8 cellular contexts compared by ENCODE assay signal in genomic region chr1:115838805-115839705, GRCh38. TPM values are rescaled to one million over a fixed set of nuclear protein-coding genes. Genes with fewer than 3 reads are reported as not detected.
DNase-seq lines count a peak whose midpoint lies in the region; ATAC-seq and TF ChIP-seq lines count a peak whose summit lies in the region.

No MANE protein-coding gene starts in this region.

- H3K4me3 Mint-ChIP-seq in T-helper 2 cell treated with Interferon-gamma antibody and Interleukin-4, amounts not matched to agents 5 μg/mL and 100 μg/mL, for 36 hours, result peak overlapping the region; percentile 68

- no peak for TF ChIP-seq CTCF in esophagus squamous epithelium (IDR thresholded peaks at IDR 0.05)
- TF ChIP-seq CTCF in neural cell (IDR thresholded peaks at IDR 0.05; ENCODE audit: poor library complexity, severe bottlenecking), result no peak

- H3K9me2 ChIP-seq in neural cell (ENCODE audit: insufficient read depth, low read length), result no peaks in the 10 kb centered on the region

- H4K20me1 ChIP-seq in neural cell (ENCODE audit: insufficient read depth), result no peaks in the 10 kb centered on the region

- H3K27me3 ChIP-seq in esophagus squamous epithelium (peaks cover 0 to 81% (median 7%) of the 10 kb centered on the region in 4 donors), neural cell (ENCODE audit: insufficient read depth, low read depth, low read length) (peaks cover 66% of the 10 kb centered on the region)

- no peak for DNase-seq in T-helper 2 cell treated with Interferon-gamma antibody and Interleukin-4, amounts not matched to agents 5 μg/mL and 100 μg/mL, for 36 hours (ENCODE audit: low spot score)
- no peak for DNase-seq in T-helper 2 cell
- DNase-seq in SK-N-MC (ENCODE audit: low read depth, low spot score), result no peak
- DNase-seq in esophagus squamous epithelium (lab: John Stamatoyannopoulos, UW), result no peak
- DNase-seq in NCI-H2029 treated with DMSO at 0.1 percent for 48 hours (lab: John Stamatoyannopoulos, UW), result no peak

- intact Hi-C loops in esophagus squamous epithelium (cut with DNase I), result no loop called here

- peak overlapping the region; percentile 61 for H3K4me3 ChIP-seq in SK-N-MC
- peak overlapping the region; percentile 48 to 59 (median 58) for H3K4me3 ChIP-seq in esophagus squamous epithelium
- peak overlapping the region; percentile 52 for H3K4me3 ChIP-seq in neural cell (ENCODE audit: low read length)

- no peak overlapping the region for H3K4me2 ChIP-seq in neural cell (ENCODE audit: low read length)

- TF ChIP-seq POLR2A in esophagus squamous epithelium (IDR thresholded peaks at IDR 0.05), result peak in 2 of 4 donors; percentile 13 to 57

- H3K9ac ChIP-seq in SK-N-MC (ENCODE audit: insufficient read length) (peak overlapping the region; percentile 9), neural cell (ENCODE audit: low read length) (no peak overlapping the region)

- H3K27ac ChIP-seq in SK-N-MC (no peak overlapping the region), esophagus squamous epithelium (peak overlapping the region; percentile 66 to 90 (median 87)), neural cell (ENCODE audit: low read length) (no peak overlapping the region)

- no peak for TF ChIP-seq EP300 in neural cell (conservative IDR thresholded peaks at IDR 0.05; ENCODE audit: poor library complexity, severe bottlenecking)

- peaks cover 71% of the 10 kb centered on the region for H3K27me3 Mint-ChIP-seq in T-helper 2 cell treated with Interferon-gamma antibody and Interleukin-4, amounts not matched to agents 5 μg/mL and 100 μg/mL, for 36 hours (ENCODE audit: low read depth)

- no peaks in the 10 kb centered on the region for H3F3A ChIP-seq in neural cell (ENCODE audit: insufficient read depth, low read length, poor library complexity, severe bottlenecking)

- H3K9me3 ChIP-seq in SK-N-MC (ENCODE audit: low read depth, low read length), result no peaks in the 10 kb centered on the region
- H3K9me3 ChIP-seq in esophagus squamous epithelium, result no peaks in the 10 kb centered on the region
- H3K9me3 ChIP-seq in neural cell (ENCODE audit: low read length), result peaks cover 20% of the 10 kb centered on the region

- 0 to 1% methylated on average over 27 to 48 of the region's 77 CpGs for WGBS in esophagus squamous epithelium, 2 donors

- no peak overlapping the region for H2AFZ ChIP-seq in neural cell (ENCODE audit: low read depth, low read length)

- H3K9me3 Mint-ChIP-seq in T-helper 2 cell treated with Interferon-gamma antibody and Interleukin-4, amounts not matched to agents 5 μg/mL and 100 μg/mL, for 36 hours, result no peaks in the 10 kb centered on the region

- H3K36me3 ChIP-seq in SK-N-MC (ENCODE audit: insufficient read depth, low read length) (no peaks in the 10 kb centered on the region), esophagus squamous epithelium (no peaks in the 10 kb centered on the region), neural cell (ENCODE audit: insufficient read depth, low read length) (no peaks in the 10 kb centered on the region)

- no peaks in the 10 kb centered on the region for H3K36me3 Mint-ChIP-seq in T-helper 2 cell treated with Interferon-gamma antibody and Interleukin-4, amounts not matched to agents 5 μg/mL and 100 μg/mL, for 36 hours (ENCODE audit: low read depth)

- peaks cover 2% of the 10 kb centered on the region for H3K4me1 Mint-ChIP-seq in T-helper 2 cell treated with Interferon-gamma antibody and Interleukin-4, amounts not matched to agents 5 μg/mL and 100 μg/mL, for 36 hours (ENCODE audit: low read depth)

- no peak for ATAC-seq in GM21515 (IDR thresholded peaks at IDR 0.05; ENCODE audit: unreplicated experiment)
- no peak for ATAC-seq in GM19023 (IDR thresholded peaks at IDR 0.05; ENCODE audit: unreplicated experiment)

- H3K79me2 ChIP-seq in neural cell (replicated peaks; ENCODE audit: insufficient read depth, low read length), result no peaks in the 10 kb centered on the region

- no peak overlapping the region for H3K27ac Mint-ChIP-seq in T-helper 2 cell treated with Interferon-gamma antibody and Interleukin-4, amounts not matched to agents 5 μg/mL and 100 μg/mL, for 36 hours

- no peak for TF ChIP-seq RAD21 in neural cell (conservative IDR thresholded peaks at IDR 0.05)

- peaks cover 16 to 43% (median 19%) of the 10 kb centered on the region in 3 donors for H3K4me1 ChIP-seq in esophagus squamous epithelium

TF ChIP-seq in neural cell, 6 proteins besides CTCF, POLR2A, EP300 and RAD21:
- TF ChIP-seq EZH2 (IDR thresholded peaks at IDR 0.05; ENCODE audit: borderline replicate concordance, insufficient read depth, low read length, poor library complexity, severe bottlenecking) (peak; percentile 63), SMC3 (conservative IDR thresholded peaks at IDR 0.05; ENCODE audit: poor library complexity) (no peak), MXI1 (conservative IDR thresholded peaks at IDR 0.05; ENCODE audit: poor library complexity, severe bottlenecking) (no peak), TAF1 (IDR thresholded peaks at IDR 0.05; ENCODE audit: low read depth) (no peak)

RNA-seq across cellular contexts. Expression of gene NHLH2, which starts 1.9 kb away (rescaled TPM):
- 1 to 10 TPM; 1.6 to 2.7 (median 2.5) TPM for total RNA-seq in esophagus squamous epithelium
- 0.31 and 0.42 TPM in 2 replicates for polyA plus RNA-seq in neural cell
- polyA minus RNA-seq in neural cell, result 0.35 TPM in 1 of 2 replicates, not detected in the other

Comparison
In these comparisons a context has a peak if more than half of its experiments do, and no peak if none do; other contexts are left out.
1. H3K27ac ChIP-seq: peak in esophagus squamous epithelium (4 of 4); none in SK-N-MC (single experiment) and neural cell (single experiment).
2. Peak in every context shown above with its lines, with median percentiles within 50 percentile points of each other: H3K4me3 ChIP-seq.